ENCODE assay signal across 7 cellular contexts in genomic region chr21:8427790-8428667, GRCh38.
DNase-seq lines count a peak whose midpoint lies in the region; ATAC-seq and TF ChIP-seq lines count a peak whose summit lies in the region.
"Not testable (repeated sequence)": the region's sequence is repeated elsewhere in the genome, so short reads cannot be mapped to it uniquely, and the experiment has no call there.

No MANE protein-coding gene starts in this region.

- H3K27ac ChIP-seq in lung (ENCODE audit: low read depth in 1 of 2, low read length in 1 of 2) = not testable (repeated sequence)

- not testable (repeated sequence) for H3K4me3 Mint-ChIP-seq in activated naive CD8-positive, alpha-beta T cell treated with anti-CD3 and anti-CD28 coated beads, Interleukin-2, amount 50 U/mL, for 24 hours

- H3K27me3 Mint-ChIP-seq in activated naive CD8-positive, alpha-beta T cell treated with anti-CD3 and anti-CD28 coated beads, Interleukin-2, amount 50 U/mL, for 24 hours = not testable (repeated sequence)

- H3K9me3 ChIP-seq in lung (ENCODE audit: control insufficient read depth in 2 of 2, insufficient read depth in 1 of 2, low read length in 1 of 2) = not testable (repeated sequence)

- H3K4me1 ChIP-seq in lung (ENCODE audit: control insufficient read depth in 2 of 2, insufficient read depth in 2 of 2, low read length in 2 of 2) = not testable (repeated sequence)

- DNase-seq in activated naive CD8-positive, alpha-beta T cell treated with anti-CD3 and anti-CD28 coated beads, Interleukin-2, amount 50 U/mL, for 24 hours; lung (ENCODE audit: low spot score): not testable (repeated sequence)

- not testable (repeated sequence) for TF ChIP-seq CTCF in lung (IDR thresholded peaks at IDR 0.05; ENCODE audit: control extremely low read depth, extremely low read depth)

- ATAC-seq in GM18867 (IDR thresholded peaks at IDR 0.05; ENCODE audit: unreplicated experiment) = peak; percentile 41
- ATAC-seq in GM21360 (IDR thresholded peaks at IDR 0.05; ENCODE audit: unreplicated experiment) = peak; percentile 44
- peak; percentile 36 for ATAC-seq in HG02623 (IDR thresholded peaks at IDR 0.05; ENCODE audit: unreplicated experiment)
- ATAC-seq in HG03095 (IDR thresholded peaks at IDR 0.05; ENCODE audit: unreplicated experiment) = peak; percentile 53
- ATAC-seq in HG03565 (IDR thresholded peaks at IDR 0.05; ENCODE audit: unreplicated experiment) = peak; percentile 34
- peak; percentile 60 for ATAC-seq in activated naive CD8-positive, alpha-beta T cell treated with anti-CD3 and anti-CD28 coated beads, Interleukin-2, amount 50 U/mL, for 24 hours
- ATAC-seq in lung (ENCODE audit: insufficient read depth, low FRiP score) = peak; percentile 60

- WGBS in lung, 2 donors = no CpG with 5 or more reads among the region's 47 CpGs

- not testable (repeated sequence) for H3K36me3 ChIP-seq in lung (ENCODE audit: control insufficient read depth in 2 of 2, insufficient read depth in 2 of 2, low read length in 2 of 2)

- not testable (repeated sequence) for H3K9me3 Mint-ChIP-seq in activated naive CD8-positive, alpha-beta T cell treated with anti-CD3 and anti-CD28 coated beads, Interleukin-2, amount 50 U/mL, for 24 hours

- H3K36me3 Mint-ChIP-seq in activated naive CD8-positive, alpha-beta T cell treated with anti-CD3 and anti-CD28 coated beads, Interleukin-2, amount 50 U/mL, for 24 hours (ENCODE audit: low read depth) = not testable (repeated sequence)

- H3K27ac Mint-ChIP-seq in activated naive CD8-positive, alpha-beta T cell treated with anti-CD3 and anti-CD28 coated beads, Interleukin-2, amount 50 U/mL, for 24 hours = not testable (repeated sequence)

- H3K4me3 ChIP-seq in lung = not testable (repeated sequence)

- H3K27me3 ChIP-seq in lung (ENCODE audit: control insufficient read depth, insufficient read depth) = not testable (repeated sequence)

- not testable (repeated sequence) for H3K4me1 Mint-ChIP-seq in activated naive CD8-positive, alpha-beta T cell treated with anti-CD3 and anti-CD28 coated beads, Interleukin-2, amount 50 U/mL, for 24 hours
